In genomic region chr18:49249523-49249922, GRCh38 we compare ENCODE assay signal across 9 cellular contexts.
DNase-seq lines count a peak whose midpoint lies in the region; ATAC-seq and TF ChIP-seq lines count a peak whose summit lies in the region.
"Had no signal": no experiment of that assay in that cellular context is flagged by ENCODE, and none has a peak within 500 bp of the region (broad histone marks: within the 10 kb centered on the region; RNA-seq: fewer than 3 reads in every experiment).

No MANE protein-coding gene starts in this region.

- peaks cover 0 to 8% (median 3%) of the 10 kb centered on the region in 7 donors for H3K9me3 Mint-ChIP-seq in CD14-positive monocyte

- H3K27me3 ChIP-seq in lung (ENCODE audit: control insufficient read depth, insufficient read depth) (no peaks in the 10 kb centered on the region), uterus (no peaks in the 10 kb centered on the region)

- H3K36me3 ChIP-seq in lung (ENCODE audit: control insufficient read depth in 2 of 2, insufficient read depth in 2 of 2, low read length in 2 of 2) (peaks cover 0 to 3% of the 10 kb centered on the region in 2 donors), uterus (no peaks in the 10 kb centered on the region)

- DNase-seq in CD14-positive monocyte (ENCODE audit: low spot score) (peak; percentile 49), LHCN-M2 (ENCODE audit: low read depth) (peak; percentile 88), astrocyte of the cerebellum (ENCODE audit: low read depth) (peak; percentile 8), lung (ENCODE audit: low spot score) (no peak), NCI-H1092 treated with DMSO at 0.1 percent for 48 hours (lab: John Stamatoyannopoulos, UW) (no peak), uterus (no peak), NCI-H1417 treated with DMSO at 0.1 percent for 48 hours (lab: John Stamatoyannopoulos, UW) (no peak)
- DNase-seq: endodermal cell had no signal

- in situ Hi-C loops in astrocyte of the cerebellum (cut with HindIII; ENCODE audit: low sequenced_read_pairs), result no loop called here

- H3K36me3 Mint-ChIP-seq in CD14-positive monocyte, result peaks cover 38 to 41% of the 10 kb centered on the region in 2 donors

- H3K27me3 Mint-ChIP-seq in CD14-positive monocyte (ENCODE audit: low read depth in 3 of 3), result no peaks in the 10 kb centered on the region

- H3K9me3 ChIP-seq in lung (ENCODE audit: control insufficient read depth in 2 of 2, insufficient read depth in 1 of 2, low read length in 1 of 2) (no peaks in the 10 kb centered on the region), uterus (no peaks in the 10 kb centered on the region)

- TF ChIP-seq POLR2A in uterus (IDR thresholded peaks at IDR 0.05), result no peak

- no peak overlapping the region for H3K27ac ChIP-seq in lung (ENCODE audit: low read depth in 1 of 2, low read length in 1 of 2)
- no peak overlapping the region for H3K27ac ChIP-seq in uterus

- 16 to 21% methylated on average over 2 of the region's 2 CpGs for WGBS in lung, 2 donors

- peak overlapping the region in 1 of 2 donors; percentile 39 for H3K4me3 Mint-ChIP-seq in CD14-positive monocyte
- H3K4me3 Mint-ChIP-seq: endodermal cell had no signal

- H3K4me1 Mint-ChIP-seq in CD14-positive monocyte, result peaks cover 20% of the 10 kb centered on the region

- H3K4me1 ChIP-seq in lung (ENCODE audit: control insufficient read depth in 2 of 2, insufficient read depth in 2 of 2, low read length in 2 of 2), result peaks cover 0 to 3% of the 10 kb centered on the region in 2 donors
- H3K4me1 ChIP-seq in uterus, result no peaks in the 10 kb centered on the region

- TF ChIP-seq CTCF in CD14-positive monocyte (IDR thresholded peaks at IDR 0.05) (no peak), astrocyte of the cerebellum (IDR thresholded peaks at IDR 0.05; ENCODE audit: low read depth, low read length, missing control alignments) (no peak), lung (IDR thresholded peaks at IDR 0.05; ENCODE audit: control extremely low read depth, extremely low read depth) (no peak), uterus (IDR thresholded peaks at IDR 0.05) (no peak)

- H3K4me3 ChIP-seq in astrocyte of the cerebellum (ENCODE audit: low read depth, low read length) (no peak overlapping the region), lung (no peak overlapping the region), uterus (no peak overlapping the region)

- ATAC-seq in lung (ENCODE audit: insufficient read depth, low FRiP score) (peak; percentile 83), HG03175 (IDR thresholded peaks at IDR 0.05; ENCODE audit: unreplicated experiment) (no peak)

- H3K27ac Mint-ChIP-seq in CD14-positive monocyte, result peak overlapping the region; percentile 77 to 91 (median 86)
- H3K27ac Mint-ChIP-seq: endodermal cell had no signal

- intact Hi-C loops in CD14-positive monocyte (cut with micrococcal nuclease), result loop anchor here in 1 of 2 donors (10.0 kb wide), 1 partner anchor 475 kb away; no protein-coding TSS in a partner anchor
- intact Hi-C loops in uterus (cut with DNase I; ENCODE audit: low total_unique reads), result no loop called here

Comparison
In these comparisons a context has a peak if more than half of its experiments do, and no peak if none do; other contexts are left out.
1. DNase-seq: peak in CD14-positive monocyte (single experiment), LHCN-M2 (single experiment) and astrocyte of the cerebellum (single experiment); none in lung (single experiment), NCI-H1092 treated with DMSO at 0.1 percent for 48 hours (single experiment), uterus (0 of 2) and NCI-H1417 treated with DMSO at 0.1 percent for 48 hours (single experiment).